In genomic region chr1:207752456-207753132, GRCh38 we compare ENCODE assay signal across 1 cellular context.
TF ChIP-seq lines count a peak whose summit lies in the region.

No MANE protein-coding gene starts in this region.

TF ChIP-seq in K562, 482 proteins besides CTCF, POLR2A, EP300 and RAD21 (continued from another document and continues in another):
- TF ChIP-seq ZNF407 (IDR thresholded peaks at IDR 0.05; ENCODE audit: low read depth) (no peak), ZNF639 (CRISPR knock-in tag; conservative IDR thresholded peaks at IDR 0.05 in 1 of 2, IDR thresholded peaks at IDR 0.05 in 1 of 2) (no peak), SFPQ (IDR thresholded peaks at IDR 0.05; ENCODE audit: low read depth, low read length) (no peak), ZNF695 (CRISPR knock-in tag; IDR thresholded peaks at IDR 0.05) (no peak), PTRF (tag; IDR thresholded peaks at IDR 0.05) (no peak), NONO (IDR thresholded peaks at IDR 0.05; ENCODE audit: low read depth in 2 of 2, low read length in 1 of 2) (no peak), CREB3L1 (IDR thresholded peaks at IDR 0.05; ENCODE audit: borderline replicate concordance, low read depth) (no peak), PHTF2 (CRISPR knock-in tag; IDR thresholded peaks at IDR 0.05) (no peak), SRSF9 (IDR thresholded peaks at IDR 0.05; ENCODE audit: borderline replicate concordance, low read depth, low read length) (no peak), MITF (IDR thresholded peaks at IDR 0.05) (no peak), ZFPM2 (CRISPR knock-in tag; IDR thresholded peaks at IDR 0.05) (no peak), NCOR1 (IDR thresholded peaks at IDR 0.05) (no peak), MBD1 (CRISPR knock-in tag; IDR thresholded peaks at IDR 0.05) (no peak), HDAC6 (IDR thresholded peaks at IDR 0.05; ENCODE audit: low read depth, low read length) (no peak), ZNF589 (CRISPR knock-in tag; IDR thresholded peaks at IDR 0.05; ENCODE audit: low read depth) (no peak), HNRNPK (IDR thresholded peaks at IDR 0.05; ENCODE audit: low read depth, low read length, poor library complexity, severe bottlenecking) (no peak), GTF2B (IDR thresholded peaks at IDR 0.05; ENCODE audit: extremely low read depth, insufficient read length) (no peak), XRCC4 (IDR thresholded peaks at IDR 0.05; ENCODE audit: extremely low read depth, insufficient read depth, insufficient read length) (no peak), C11orf30 (IDR thresholded peaks at IDR 0.05; ENCODE audit: low read depth) (no peak), NCOA1 (IDR thresholded peaks at IDR 0.05; ENCODE audit: low read depth) (no peak), CHCHD3 (CRISPR knock-in tag; IDR thresholded peaks at IDR 0.05) (no peak), BACH1 (tag; IDR thresholded peaks at IDR 0.05) (no peak), THAP7 (CRISPR knock-in tag; IDR thresholded peaks at IDR 0.05) (no peak), ZBTB12 (CRISPR knock-in tag; IDR thresholded peaks at IDR 0.05) (no peak), ZSCAN29 (IDR thresholded peaks at IDR 0.05) (no peak), SIX5 (IDR thresholded peaks at IDR 0.05; ENCODE audit: borderline replicate concordance in 1 of 2, insufficient read depth in 1 of 2, low read depth in 1 of 2, low read length in 2 of 2) (no peak), TAF15 (IDR thresholded peaks at IDR 0.05; ENCODE audit: low read depth, low read length) (no peak), SMARCB1 (IDR thresholded peaks at IDR 0.05; ENCODE audit: insufficient read length, low read depth) (no peak), E4F1 (CRISPR knock-in tag; IDR thresholded peaks at IDR 0.05; ENCODE audit: borderline replicate concordance) (no peak), CEBPG (CRISPR knock-in tag; IDR thresholded peaks at IDR 0.05) (no peak), CEBPG (tag; conservative IDR thresholded peaks at IDR 0.05 in 1 of 2, IDR thresholded peaks at IDR 0.05 in 1 of 2) (no peak), CREM (IDR thresholded peaks at IDR 0.05; ENCODE audit: low read depth) (no peak), ARID1B (IDR thresholded peaks at IDR 0.05) (no peak), ZNF79 (CRISPR knock-in tag; IDR thresholded peaks at IDR 0.05; ENCODE audit: low read depth) (no peak), SMAD4 (CRISPR knock-in tag; conservative IDR thresholded peaks at IDR 0.05) (no peak), GTF2E2 (tag; IDR thresholded peaks at IDR 0.05) (no peak)
